8 cellular contexts compared by ENCODE assay signal in genomic region chr1:21783679-21784603, GRCh38. TPM values are rescaled to one million over a fixed set of nuclear protein-coding genes. Genes with fewer than 3 reads are reported as not detected.
DNase-seq lines count a peak whose midpoint lies in the region; ATAC-seq and TF ChIP-seq lines count a peak whose summit lies in the region.

No MANE protein-coding gene starts in this region.

- peaks cover 38% of the 10 kb centered on the region for H3K79me2 ChIP-seq in Loucy (ENCODE audit: insufficient read depth, low read length)

- peak overlapping the region; percentile 100 for H3K27ac Mint-ChIP-seq in activated CD4-positive, alpha-beta T cell treated with anti-CD3 and anti-CD28 coated beads for 36 hours
- peak overlapping the region; percentile 100 for H3K27ac Mint-ChIP-seq in stimulated activated naive CD8-positive, alpha-beta T cell treated with anti-CD3 and anti-CD28 coated beads, Interleukin-15, amount 100 ng/mL, for 72 hours

- H3K4me3 ChIP-seq in Loucy (ENCODE audit: low read length, poor library complexity, severe bottlenecking), result peak overlapping the region; percentile 98

- no peak for ATAC-seq in activated CD4-positive, alpha-beta T cell treated with anti-CD3 and anti-CD28 coated beads for 36 hours
- peak; percentile 83 for ATAC-seq in stimulated activated naive CD8-positive, alpha-beta T cell treated with anti-CD3 and anti-CD28 coated beads, Interleukin-15, amount 100 ng/mL, for 72 hours
- no peak for ATAC-seq in HG02973 (IDR thresholded peaks at IDR 0.05; ENCODE audit: unreplicated experiment)

- CTCF ChIA-PET in activated CD4-positive, alpha-beta T cell treated with anti-CD3 and anti-CD28 coated beads for 36 hours (lab: Charles Lee), result interaction anchor here (0.7 to 1.5 kb wide), 3 partner anchors 31 to 1220 kb away, joined by 3 to 7 read pairs (median 3); no protein-coding TSS in a partner anchor

- H3K9me2 ChIP-seq in Loucy (replicated peaks; ENCODE audit: low read depth, low read length), result no peaks in the 10 kb centered on the region

- H3K27me3 ChIP-seq in Loucy (ENCODE audit: insufficient read depth, low read length, poor library complexity, severe bottlenecking), result no peaks in the 10 kb centered on the region

- no peak for DNase-seq in activated CD4-positive, alpha-beta T cell treated with anti-CD3 and anti-CD28 coated beads for 36 hours
- DNase-seq in activated CD4-positive, alpha-beta T cell treated with anti-CD3 and anti-CD28 coated beads, Interleukin-2, amount 50 U/mL, for 1 hour, result no peak
- DNase-seq in amniotic stem cell (lab: John Stamatoyannopoulos, UW) (peak; percentile 50), iPS-NIHi11 (ENCODE audit: low spot score) (peak; percentile 91), DMS114 treated with DMSO at 0.1 percent for 48 hours (lab: John Stamatoyannopoulos, UW; ENCODE audit: unreplicated experiment) (no peak)
- peak in 1 of 2 donors; percentile 92 for DNase-seq in stimulated activated naive CD8-positive, alpha-beta T cell treated with anti-CD3 and anti-CD28 coated beads, Interleukin-15, amount 100 ng/mL, for 72 hours

- H2AFZ ChIP-seq in Loucy (ENCODE audit: low read length), result peak overlapping the region; percentile 100

- H3K9me3 Mint-ChIP-seq in activated CD4-positive, alpha-beta T cell treated with anti-CD3 and anti-CD28 coated beads for 36 hours (ENCODE audit: low read depth), result no peaks in the 10 kb centered on the region
- no peaks in the 10 kb centered on the region for H3K9me3 Mint-ChIP-seq in stimulated activated naive CD8-positive, alpha-beta T cell treated with anti-CD3 and anti-CD28 coated beads, Interleukin-15, amount 100 ng/mL, for 72 hours

- H3F3A ChIP-seq in Loucy (ENCODE audit: low read depth), result 0 out of 2 replicates have a peak, but pooled peaks cover 2% of the 10 kb centered on the region

- POLR2A ChIA-PET in activated CD4-positive, alpha-beta T cell treated with anti-CD3 and anti-CD28 coated beads for 36 hours (lab: Charles Lee), result interaction anchor here (0.6 to 2.9 kb wide), 2 partner anchors 241 to 852 kb away, joined by 3 to 20 read pairs; no protein-coding TSS in a partner anchor

- H4K20me1 ChIP-seq in Loucy (ENCODE audit: insufficient read depth, low read length, poor library complexity, severe bottlenecking), result peaks cover 22% of the 10 kb centered on the region

- H3K4me2 ChIP-seq in Loucy (ENCODE audit: low read depth, low read length, poor library complexity, severe bottlenecking), result peak overlapping the region; percentile 96

- H3K9ac ChIP-seq in Loucy (ENCODE audit: low read depth, low read length, poor library complexity, severe bottlenecking), result peak overlapping the region; percentile 99

- no peaks in the 10 kb centered on the region for H3K36me3 ChIP-seq in Loucy (ENCODE audit: insufficient read depth, low read length)

- peaks cover 22% of the 10 kb centered on the region for H3K4me1 ChIP-seq in Loucy (ENCODE audit: insufficient read depth, low read length, poor library complexity, severe bottlenecking)

- intact Hi-C loops in activated CD4-positive, alpha-beta T cell treated with anti-CD3 and anti-CD28 coated beads for 36 hours (cut with DNase I, micrococcal nuclease), result loop anchor here (1.0 to 10.0 kb wide), 13 partner anchors 34 to 1583 kb away; partner anchors contain the start of genes CDC42 (in 1 of the 2), EIF4G3 (in 1 of the 2), HP1BP3 (in 1 of the 2) and HSPG2 (in 1 of the 2)

- H3K9me3 ChIP-seq in Loucy (ENCODE audit: insufficient read depth, low read depth, low read length), result no peaks in the 10 kb centered on the region

- peak overlapping the region; percentile 87 for H3K4me3 Mint-ChIP-seq in activated CD4-positive, alpha-beta T cell treated with anti-CD3 and anti-CD28 coated beads for 36 hours
- H3K4me3 Mint-ChIP-seq in stimulated activated naive CD8-positive, alpha-beta T cell treated with anti-CD3 and anti-CD28 coated beads, Interleukin-15, amount 100 ng/mL, for 72 hours, result peak overlapping the region; percentile 84 to 98

- H3K27me3 Mint-ChIP-seq in activated CD4-positive, alpha-beta T cell treated with anti-CD3 and anti-CD28 coated beads for 36 hours, result no peaks in the 10 kb centered on the region
- no peaks in the 10 kb centered on the region for H3K27me3 Mint-ChIP-seq in stimulated activated naive CD8-positive, alpha-beta T cell treated with anti-CD3 and anti-CD28 coated beads, Interleukin-15, amount 100 ng/mL, for 72 hours

- peaks cover 16% of the 10 kb centered on the region for H3K4me1 Mint-ChIP-seq in activated CD4-positive, alpha-beta T cell treated with anti-CD3 and anti-CD28 coated beads for 36 hours
- peaks cover 20% of the 10 kb centered on the region for H3K4me1 Mint-ChIP-seq in stimulated activated naive CD8-positive, alpha-beta T cell treated with anti-CD3 and anti-CD28 coated beads, Interleukin-15, amount 100 ng/mL, for 72 hours

- H3K36me3 Mint-ChIP-seq in activated CD4-positive, alpha-beta T cell treated with anti-CD3 and anti-CD28 coated beads for 36 hours (ENCODE audit: low read depth), result peaks cover 6% of the 10 kb centered on the region

- no peak for TF ChIP-seq CTCF in Loucy (conservative IDR thresholded peaks at IDR 0.05; ENCODE audit: low read length)

RNA-seq across cellular contexts. Expression of gene USP48, which starts 1.0 kb away (rescaled TPM):
- total RNA-seq in activated CD4-positive, alpha-beta T cell treated with anti-CD3 and anti-CD28 coated beads for 36 hours, result 10 to 100 TPM; 66.9 to 81.5 TPM

RNA-seq across cellular contexts. Expression of gene LDLRAD2, which starts 28.1 kb away (rescaled TPM):
- under 1 TPM in 1 of 2 experiments, not detected in 1; 0.11 TPM for total RNA-seq in activated CD4-positive, alpha-beta T cell treated with anti-CD3 and anti-CD28 coated beads for 36 hours

Comparison
In these comparisons a context has a peak if more than half of its experiments do, and no peak if none do; other contexts are left out.
1. DNase-seq: peak in amniotic stem cell (single experiment) and iPS-NIHi11 (single experiment); none in activated CD4-positive, alpha-beta T cell treated with anti-CD3 and anti-CD28 coated beads for 36 hours (single experiment), activated CD4-positive, alpha-beta T cell treated with anti-CD3 and anti-CD28 coated beads, Interleukin-2, amount 50 U/mL, for 1 hour (single experiment) and DMS114 treated with DMSO at 0.1 percent for 48 hours (single experiment).